26 cellular contexts compared by ENCODE assay signal in genomic region chr11:87280143-87280542, GRCh38.
"Had no signal": no experiment of that assay in that cellular context is flagged by ENCODE, and none has a peak within 500 bp of the region (broad histone marks: within the 10 kb centered on the region; RNA-seq: fewer than 3 reads in every experiment).

No MANE protein-coding gene starts in this region.

- H3K36me3 ChIP-seq: heart right ventricle, lower lobe of right lung, neural progenitor cell, neutrophil, right atrium auricular region, stomach, thyroid gland, transverse colon, upper lobe of left lung, vagina had no signal

- H3K4me1 ChIP-seq: neural progenitor cell, parathyroid adenoma, right atrium auricular region, testis had no signal

- H3K9ac ChIP-seq: neural progenitor cell, parathyroid adenoma had no signal

- H3K27ac ChIP-seq: heart right ventricle, hepatocyte, lower lobe of right lung, neural progenitor cell, neutrophil, parathyroid adenoma, right atrium auricular region, skin epidermis, stomach, testis, thyroid gland, transverse colon, upper lobe of left lung, vagina had no signal

- H3K27me3 ChIP-seq: heart right ventricle, hepatocyte, neural progenitor cell, neutrophil, right atrium auricular region, stomach, testis, thyroid gland, transverse colon, upper lobe of left lung, vagina had no signal

- H3K36me3 Mint-ChIP-seq: naive thymus-derived CD8-positive, alpha-beta T cell; neural progenitor cell had no signal

- H3K9me3 ChIP-seq: heart right ventricle, lower lobe of right lung, neutrophil, right atrium auricular region, stomach, testis, thyroid gland, transverse colon, upper lobe of left lung, vagina had no signal

- H3K27ac Mint-ChIP-seq: naive thymus-derived CD8-positive, alpha-beta T cell; neural progenitor cell; stimulated activated naive B cell treated with anti-CD40 and anti-IgM and Interleukin-4, amounts not matched to agents 10 μg/mL and 1 μg/mL and 100 μg/mL, for 72 hours had no signal

- DNase-seq: heart right ventricle; kidney; left colon; left ventricle myocardium superior; lower lobe of right lung; mammary epithelial cell; mesenchymal stem cell; naive thymus-derived CD8-positive, alpha-beta T cell; occipital lobe; stimulated activated CD4-positive, alpha-beta T cell treated with anti-CD3 and anti-CD28 coated beads, Interleukin-4, amount 100 ng/mL, for 24 hours; stimulated activated naive B cell treated with anti-CD40 and anti-IgM and Interleukin-4, amounts not matched to agents 10 μg/mL and 1 μg/mL and 100 μg/mL, for 72 hours; stimulated activated naive CD8-positive, alpha-beta T cell treated with anti-CD3 and anti-CD28 coated beads, Interleukin-15, Interleukin-2, amounts not matched to agents 100 U/mL and 50 U/mL, for 24 hours; stomach; testis; thyroid gland; transverse colon; upper lobe of left lung had no signal

- ATAC-seq: heart right ventricle; left colon; left ventricle myocardium superior; lower lobe of right lung; naive thymus-derived CD8-positive, alpha-beta T cell; sciatic nerve; stimulated activated naive B cell treated with anti-CD40 and anti-IgM and Interleukin-4, amounts not matched to agents 10 μg/mL and 1 μg/mL and 100 μg/mL, for 72 hours; stimulated activated naive CD8-positive, alpha-beta T cell treated with anti-CD3 and anti-CD28 coated beads, Interleukin-15, Interleukin-2, amounts not matched to agents 100 U/mL and 50 U/mL, for 24 hours had no signal

- H3K4me3 ChIP-seq: heart right ventricle, hepatocyte, lower lobe of right lung, neural progenitor cell, right atrium auricular region, skin epidermis, stomach, testis, thyroid gland, transverse colon, upper lobe of left lung, vagina had no signal

- H3K4me3 Mint-ChIP-seq: naive thymus-derived CD8-positive, alpha-beta T cell; nephron; neural progenitor cell; stimulated activated naive B cell treated with anti-CD40 and anti-IgM and Interleukin-4, amounts not matched to agents 10 μg/mL and 1 μg/mL and 100 μg/mL, for 72 hours had no signal

- H3K4me1 Mint-ChIP-seq: naive thymus-derived CD8-positive, alpha-beta T cell; neural progenitor cell; stimulated activated naive B cell treated with anti-CD40 and anti-IgM and Interleukin-4, amounts not matched to agents 10 μg/mL and 1 μg/mL and 100 μg/mL, for 72 hours had no signal

- H3K9me3 Mint-ChIP-seq: nephron; neural progenitor cell; stimulated activated naive B cell treated with anti-CD40 and anti-IgM and Interleukin-4, amounts not matched to agents 10 μg/mL and 1 μg/mL and 100 μg/mL, for 72 hours had no signal

- H3K27me3 Mint-ChIP-seq: naive thymus-derived CD8-positive, alpha-beta T cell; stimulated activated naive B cell treated with anti-CD40 and anti-IgM and Interleukin-4, amounts not matched to agents 10 μg/mL and 1 μg/mL and 100 μg/mL, for 72 hours had no signal
